In genomic region chr5:172905771-172906170, GRCh38 we compare ENCODE assay signal across 11 cellular contexts. TPM values are rescaled to one million over a fixed set of nuclear protein-coding genes. Genes with fewer than 3 reads are reported as not detected.
A peak's percentile ranks its signal among the peaks of the same experiment; 100 is the strongest.
DNase-seq lines count a peak whose midpoint lies in the region; ATAC-seq and TF ChIP-seq lines count a peak whose summit lies in the region.
"Had no signal": no experiment of that assay in that cellular context is flagged by ENCODE, and none has a peak within 500 bp of the region (broad histone marks: within the 10 kb centered on the region; RNA-seq: fewer than 3 reads in every experiment).

No MANE protein-coding gene starts in this region.

- H3K27ac Mint-ChIP-seq in T-helper 17 cell = peak overlapping the region; percentile 60
- no peak overlapping the region for H3K27ac Mint-ChIP-seq in activated T-cell treated with anti-CD3 and anti-CD28 coated beads, Interleukin-2, amount 50 U/mL, for 72 hours

- ATAC-seq in T-helper 17 cell (no peak), psoas muscle (no peak), HG03521 (IDR thresholded peaks at IDR 0.05; ENCODE audit: unreplicated experiment) (no peak), GM18520 (IDR thresholded peaks at IDR 0.05; ENCODE audit: unreplicated experiment) (no peak)
- no peak for ATAC-seq in activated T-cell treated with anti-CD3 and anti-CD28 coated beads, Interleukin-2, amount 50 U/mL, for 72 hours (replicated peaks in 1 of 2)

- H3K27me3 ChIP-seq in BLaER1 (no peaks in the 10 kb centered on the region), right atrium auricular region (no peaks in the 10 kb centered on the region), psoas muscle (ENCODE audit: insufficient read depth in 3 of 3, low read length in 2 of 3) (no peaks in the 10 kb centered on the region)

- peaks cover 7% of the 10 kb centered on the region for H3K36me3 Mint-ChIP-seq in T-helper 17 cell (ENCODE audit: low read depth)
- H3K36me3 Mint-ChIP-seq in activated T-cell treated with anti-CD3 and anti-CD28 coated beads, Interleukin-2, amount 50 U/mL, for 72 hours (ENCODE audit: insufficient read depth in 2 of 2) = peaks cover 0 to 1% of the 10 kb centered on the region in 2 donors

- H3K36me3 ChIP-seq in BLaER1 = peaks cover 97% of the 10 kb centered on the region
- no peaks in the 10 kb centered on the region for H3K36me3 ChIP-seq in right atrium auricular region
- peaks cover 0 to 9% of the 10 kb centered on the region in 2 donors for H3K36me3 ChIP-seq in psoas muscle (ENCODE audit: insufficient read depth in 1 of 2, low read depth in 1 of 2)

- H3K4me2 ChIP-seq in BLaER1 = peak overlapping the region; percentile 25

- DNase-seq in T-helper 17 cell (no peak), right atrium auricular region (ENCODE audit: low spot score) (no peak), psoas muscle (no peak), activated T-cell treated with anti-CD3 and anti-CD28 coated beads for 4 hours (no peak)
- DNase-seq in activated T-cell treated with anti-CD3 and anti-CD28 coated beads, Interleukin-2, amount 50 U/mL, for 72 hours = no peak
- DNase-seq: NCI-H146, WERI-Rb-1 had no signal

- H3K9me3 ChIP-seq in BLaER1 (no peaks in the 10 kb centered on the region), T-helper 17 cell (ENCODE audit: control insufficient read depth, low read length, poor library complexity, severe bottlenecking) (no peaks in the 10 kb centered on the region), right atrium auricular region (no peaks in the 10 kb centered on the region), psoas muscle (no peaks in the 10 kb centered on the region)

- intact Hi-C loops in psoas muscle (cut with DNase I) = no loop called here

- no peak overlapping the region for H3K4me3 ChIP-seq in BLaER1
- no peak overlapping the region for H3K4me3 ChIP-seq in right atrium auricular region
- H3K4me3 ChIP-seq in psoas muscle = no peak overlapping the region

- no peak for TF ChIP-seq CTCF in right atrium auricular region (IDR thresholded peaks at IDR 0.05)
- no peak for TF ChIP-seq CTCF in psoas muscle (IDR thresholded peaks at IDR 0.05)

- H3K9me3 Mint-ChIP-seq in activated T-cell treated with anti-CD3 and anti-CD28 coated beads, Interleukin-2, amount 50 U/mL, for 72 hours = no peaks in the 10 kb centered on the region

- 69 to 84% (median 77%) methylated on average over 3 of the region's 3 CpGs for WGBS in psoas muscle, 3 donors

- no peak overlapping the region for H3K4me3 Mint-ChIP-seq in T-helper 17 cell
- no peak overlapping the region for H3K4me3 Mint-ChIP-seq in activated T-cell treated with anti-CD3 and anti-CD28 coated beads, Interleukin-2, amount 50 U/mL, for 72 hours
- H3K4me3 Mint-ChIP-seq: B cell had no signal

- H4K20me1 ChIP-seq in BLaER1 = peaks cover 96% of the 10 kb centered on the region

- H3K9ac ChIP-seq in BLaER1 = 0 out of 2 replicates have a peak overlapping the region, but pooled peaks have one; percentile 47

- H3K4me1 ChIP-seq in BLaER1 = peaks cover 58% of the 10 kb centered on the region
- peaks cover 0 to 61% of the 10 kb centered on the region in 2 donors for H3K4me1 ChIP-seq in right atrium auricular region
- peaks cover 54% of the 10 kb centered on the region for H3K4me1 ChIP-seq in psoas muscle

- no peaks in the 10 kb centered on the region for H3K27me3 Mint-ChIP-seq in T-helper 17 cell
- no peaks in the 10 kb centered on the region for H3K27me3 Mint-ChIP-seq in activated T-cell treated with anti-CD3 and anti-CD28 coated beads, Interleukin-2, amount 50 U/mL, for 72 hours (ENCODE audit: low read depth)
- H3K27me3 Mint-ChIP-seq: B cell had no signal

- H3K4me1 Mint-ChIP-seq in T-helper 17 cell = peaks cover 9% of the 10 kb centered on the region
- H3K4me1 Mint-ChIP-seq in activated T-cell treated with anti-CD3 and anti-CD28 coated beads, Interleukin-2, amount 50 U/mL, for 72 hours (ENCODE audit: low read depth) = peaks cover 6% of the 10 kb centered on the region

- H3K27ac ChIP-seq in BLaER1 (peak overlapping the region; percentile 63), right atrium auricular region (peak overlapping the region; percentile 85 to 89), psoas muscle (peak overlapping the region; percentile 97)
- H3K27ac ChIP-seq: WERI-Rb-1 had no signal

RNA-seq across cellular contexts. Expression of gene RPL26L1, which starts 53.5 kb away (rescaled TPM):
- 10 to 100 TPM; 13.9 to 17.7 TPM for total RNA-seq in T-helper 17 cell
- 10 to 100 TPM; 21.1 to 30.1 TPM for total RNA-seq in right atrium auricular region
- 10 to 100 TPM; 21.5 to 31.4 (median 27.7) TPM for total RNA-seq in psoas muscle
- 10 to 100 TPM; 33.3 to 80.9 (median 50.7) TPM for polyA plus RNA-seq in psoas muscle
- 10 to 100 TPM; 33.6 to 34.6 TPM for total RNA-seq in activated T-cell treated with anti-CD3 and anti-CD28 coated beads, Interleukin-2, amount 50 U/mL, for 72 hours
